Comparison of ENCODE assay signal across 1 cellular context in genomic region chr17:29219378-29220047, GRCh38.
TF ChIP-seq lines count a peak whose summit lies in the region.

No MANE protein-coding gene starts in this region.

TF ChIP-seq in IMR-90, 13 proteins besides CTCF, POLR2A, EP300 and RAD21 (continued from another document):
- no peak for TF ChIP-seq MXI1 (IDR thresholded peaks at IDR 0.05; ENCODE audit: borderline replicate concordance, low read depth, low read length)
- no peak for TF ChIP-seq NFE2L2 (IDR thresholded peaks at IDR 0.05; ENCODE audit: low read depth, low read length)
TF ChIP-seq in IMR-90: peak in this region for 2.
